28 cellular contexts compared by ENCODE assay signal in the genomic region with DNA sequence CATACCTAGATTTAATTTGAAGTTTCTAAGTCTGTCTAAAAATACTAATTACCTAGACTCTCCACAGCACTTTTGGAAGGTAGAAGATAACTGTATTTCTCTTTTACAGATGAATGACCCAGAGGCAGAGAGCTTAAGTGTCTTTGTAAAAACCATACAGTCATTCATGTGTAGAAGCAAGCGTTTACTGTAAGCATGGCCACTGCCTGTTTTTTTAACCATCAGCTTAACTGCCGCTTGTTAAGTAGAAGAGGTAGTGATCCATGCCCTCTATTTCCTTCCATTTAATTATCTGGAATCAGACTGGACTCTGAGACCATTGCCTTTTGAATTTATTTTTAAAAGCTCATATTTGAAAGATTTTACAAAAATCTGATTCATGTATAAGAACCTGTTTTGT.
"Had no signal": no experiment of that assay in that cellular context is flagged by ENCODE, and none has a peak within 500 bp of the region (broad histone marks: within the 10 kb centered on the region; RNA-seq: fewer than 3 reads in every experiment).

No MANE protein-coding gene starts in this region.

- H3K27ac Mint-ChIP-seq: activated naive CD4-positive, alpha-beta T cell treated with anti-CD3 and anti-CD28 coated beads, Interleukin-2, amount 10 ng/mL, durations not matched to agents 7 days and 5 days; activated naive CD8-positive, alpha-beta T cell treated with anti-CD3 and anti-CD28 coated beads, Interleukin-2, amount 10 ng/mL, durations not matched to agents 7 days and 5 days; effector memory CD8-positive, alpha-beta T cell; naive B cell; nephron progenitor cell; type B pancreatic cell had no signal

- H3K27ac ChIP-seq: gastroesophageal sphincter, hepatocyte, neutrophil, right lobe of liver, testis, uterus, VCaP had no signal

- H3K4me1 Mint-ChIP-seq: activated naive CD4-positive, alpha-beta T cell treated with anti-CD3 and anti-CD28 coated beads, Interleukin-2, amount 10 ng/mL, durations not matched to agents 7 days and 5 days; activated naive CD8-positive, alpha-beta T cell treated with anti-CD3 and anti-CD28 coated beads, Interleukin-2, amount 10 ng/mL, durations not matched to agents 7 days and 5 days; naive B cell; nephron progenitor cell had no signal

- H3K4me3 Mint-ChIP-seq: activated naive CD4-positive, alpha-beta T cell treated with anti-CD3 and anti-CD28 coated beads, Interleukin-2, amount 10 ng/mL, durations not matched to agents 7 days and 5 days; activated naive CD8-positive, alpha-beta T cell treated with anti-CD3 and anti-CD28 coated beads, Interleukin-2, amount 10 ng/mL, durations not matched to agents 7 days and 5 days; effector memory CD8-positive, alpha-beta T cell; naive B cell; nephron progenitor cell; type B pancreatic cell had no signal

- H3K4me3 ChIP-seq: gastroesophageal sphincter, hepatocyte, right lobe of liver, testis, uterus had no signal

- H3K36me3 Mint-ChIP-seq: activated naive CD4-positive, alpha-beta T cell treated with anti-CD3 and anti-CD28 coated beads, Interleukin-2, amount 10 ng/mL, durations not matched to agents 7 days and 5 days; activated naive CD8-positive, alpha-beta T cell treated with anti-CD3 and anti-CD28 coated beads, Interleukin-2, amount 10 ng/mL, durations not matched to agents 7 days and 5 days; naive B cell; type B pancreatic cell had no signal

- H3K79me2 ChIP-seq: hepatocyte had no signal

- H3K27me3 Mint-ChIP-seq: activated naive CD4-positive, alpha-beta T cell treated with anti-CD3 and anti-CD28 coated beads, Interleukin-2, amount 10 ng/mL, durations not matched to agents 7 days and 5 days; activated naive CD8-positive, alpha-beta T cell treated with anti-CD3 and anti-CD28 coated beads, Interleukin-2, amount 10 ng/mL, durations not matched to agents 7 days and 5 days; effector memory CD8-positive, alpha-beta T cell; naive B cell; type B pancreatic cell had no signal

- H3K27me3 ChIP-seq: gastroesophageal sphincter, hepatocyte, neutrophil, right lobe of liver, testis, uterus had no signal

- H3K9me3 ChIP-seq: gastroesophageal sphincter, neutrophil, right lobe of liver, testis, uterus had no signal

- ATAC-seq: activated CD4-positive, CD25-positive, alpha-beta regulatory T cell treated with anti-CD3 and anti-CD28 coated beads, Interleukin-2, amount 50 U/mL, for 24 hours; effector memory CD8-positive, alpha-beta T cell; gastroesophageal sphincter; left cardiac atrium; right lobe of liver; stimulated activated naive CD8-positive, alpha-beta T cell treated with anti-CD3 and anti-CD28 coated beads, Interleukin-15, Interleukin-2, amounts not matched to agents 100 U/mL and 50 U/mL, for 24 hours had no signal

- H3K36me3 ChIP-seq: gastroesophageal sphincter, neutrophil, right lobe of liver had no signal

- H3K9me3 Mint-ChIP-seq: activated naive CD4-positive, alpha-beta T cell treated with anti-CD3 and anti-CD28 coated beads, Interleukin-2, amount 10 ng/mL, durations not matched to agents 7 days and 5 days; type B pancreatic cell had no signal

- H2AFZ ChIP-seq: hepatocyte had no signal

- H3K4me2 ChIP-seq: hepatocyte had no signal

- DNase-seq: activated CD4-positive, alpha-beta T cell treated with anti-CD3 and anti-CD28 coated beads for 48 hours; activated CD4-positive, alpha-beta T cell treated with anti-CD3 and anti-CD28 coated beads, Interleukin-2, amount 50 U/mL, for 48 hours; activated CD8-positive, alpha-beta memory T cell treated with anti-CD3 and anti-CD28 coated beads for 24 hours; activated effector memory CD4-positive, alpha-beta T cell treated with Interleukin-2 at 50 U/mL for 16 hours; activated naive CD4-positive, alpha-beta T cell treated with anti-CD3 and anti-CD28 coated beads, Interleukin-2, amount 10 ng/mL, durations not matched to agents 7 days and 5 days; activated naive CD8-positive, alpha-beta T cell treated with anti-CD3 and anti-CD28 coated beads, Interleukin-2, amount 10 ng/mL, durations not matched to agents 7 days and 5 days; amniotic stem cell; caudate nucleus; cortex of kidney; effector memory CD8-positive, alpha-beta T cell; erythroblast; left cardiac atrium; mammary epithelial cell; naive B cell; nephron progenitor cell; right lobe of liver; stimulated activated CD4-positive, alpha-beta T cell treated with anti-CD3 and anti-CD28 coated beads, Interleukin-12 subunit alpha, Interleukin-12 subunit beta, amount 100 ng/mL, for 4 hours; stimulated activated CD4-positive, alpha-beta T cell treated with anti-CD3 and anti-CD28 coated beads, Interleukin-4, amount 100 ng/mL, for 1 hour; stimulated activated naive CD8-positive, alpha-beta T cell treated with anti-CD3 and anti-CD28 coated beads, Interleukin-15, Interleukin-2, amounts not matched to agents 100 U/mL and 50 U/mL, for 24 hours; T-helper 9 cell; testis; uterus had no signal
